ENCODE assay signal across 8 cellular contexts in the genomic region with DNA sequence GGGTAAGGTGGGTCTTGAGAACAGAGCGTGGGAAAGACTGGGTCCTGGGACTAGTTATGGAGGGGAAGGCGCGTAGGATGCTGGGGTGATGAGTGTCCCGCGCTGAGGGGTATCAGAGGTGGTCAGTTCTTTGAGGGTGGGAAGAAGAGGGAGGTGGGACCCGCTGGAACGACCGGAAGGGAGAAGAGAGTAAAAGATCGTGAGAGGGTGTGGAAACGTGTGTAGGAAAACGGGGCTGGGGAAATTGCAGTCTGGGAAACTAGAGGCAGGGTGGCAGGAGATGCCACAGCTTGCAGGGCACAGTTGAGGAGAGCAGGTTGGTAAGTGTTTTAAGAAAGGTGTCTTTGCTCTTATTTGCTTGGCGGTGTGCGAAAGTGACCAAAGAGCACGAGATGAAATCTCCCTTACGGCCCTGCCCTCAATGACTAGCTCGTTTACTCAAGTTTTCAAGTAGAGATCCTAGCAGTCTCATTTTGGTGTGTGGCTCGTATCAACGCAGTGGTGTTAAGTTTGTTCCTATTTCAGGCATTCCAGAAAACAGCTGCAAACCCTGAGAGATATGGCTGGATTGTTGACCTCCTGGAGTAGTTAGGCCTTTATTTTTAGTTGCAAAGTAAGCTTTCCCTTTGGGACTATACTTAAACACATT. TPM values are rescaled to one million over a fixed set of nuclear protein-coding genes. Genes with fewer than 3 reads are reported as not detected.
DNase-seq lines count a peak whose midpoint lies in the region; ATAC-seq, FAIRE-seq and TF ChIP-seq lines count a peak whose summit lies in the region.

No MANE protein-coding gene starts in this region.

- no peaks in the 10 kb centered on the region for H3K9me3 ChIP-seq in endodermal cell (ENCODE audit: control insufficient read depth, low read length)
- no peaks in the 10 kb centered on the region for H3K9me3 ChIP-seq in muscle layer of colon (ENCODE audit: low read length)

- H3K4me1 Mint-ChIP-seq in endodermal cell, result peaks cover 14% of the 10 kb centered on the region

- peak overlapping the region; percentile 95 for H3K4me3 Mint-ChIP-seq in endodermal cell

- H3K4me1 ChIP-seq in endodermal cell (ENCODE audit: control insufficient read depth, insufficient read depth, low read length), result no peaks in the 10 kb centered on the region
- peaks cover 19% of the 10 kb centered on the region for H3K4me1 ChIP-seq in muscle layer of colon (ENCODE audit: insufficient read depth, low read length)

- H3K27me3 ChIP-seq in endodermal cell (ENCODE audit: control insufficient read depth, insufficient read depth, low read length, poor library complexity, severe bottlenecking) (no peaks in the 10 kb centered on the region), muscle layer of colon (ENCODE audit: control insufficient read depth in 1 of 2, insufficient read depth in 2 of 2, low read length in 2 of 2) (no peaks in the 10 kb centered on the region)

- H3K9ac ChIP-seq in endodermal cell (ENCODE audit: extremely low read depth, low read length, poor library complexity, severe bottlenecking), result peak overlapping the region; percentile 68
- peak overlapping the region; percentile 99 for H3K9ac ChIP-seq in muscle layer of colon (ENCODE audit: low read length)

- H3K27ac ChIP-seq in endodermal cell (ENCODE audit: low read depth, low read length), result peak overlapping the region; percentile 51
- H3K27ac ChIP-seq in muscle layer of colon (ENCODE audit: low read depth, low read length), result peak overlapping the region; percentile 65

- DNase-seq in CD1c-positive myeloid dendritic cell (ENCODE audit: extremely low spot score) (peak; percentile 13), H54 (ENCODE audit: insufficient read length, low spot score) (peak; percentile 32), SHP77 treated with DMSO at 0.1 percent for 48 hours (lab: John Stamatoyannopoulos, UW) (peak; percentile 36), endodermal cell (no peak)

- no peaks in the 10 kb centered on the region for H3K27me3 Mint-ChIP-seq in endodermal cell (ENCODE audit: insufficient read depth)

- peak; percentile 76 for FAIRE-seq in H54 (lab: Jason Lieb, UNC)

- no peak for TF ChIP-seq CTCF in endodermal cell (conservative IDR thresholded peaks at IDR 0.05)

- ATAC-seq in GM21786 (IDR thresholded peaks at IDR 0.05; ENCODE audit: unreplicated experiment) (no peak), GM19328 (IDR thresholded peaks at IDR 0.05; ENCODE audit: unreplicated experiment) (no peak), HG03354 (IDR thresholded peaks at IDR 0.05; ENCODE audit: poor library complexity, severe bottlenecking, unreplicated experiment) (no peak)

- peaks cover 31% of the 10 kb centered on the region for H3K36me3 ChIP-seq in endodermal cell (ENCODE audit: control insufficient read depth, insufficient read depth, low read length)
- H3K36me3 ChIP-seq in muscle layer of colon (ENCODE audit: insufficient read depth, low read length), result peaks cover 12% of the 10 kb centered on the region

- peak overlapping the region; percentile 89 for H3K27ac Mint-ChIP-seq in endodermal cell

- no peaks in the 10 kb centered on the region for H3K9me3 Mint-ChIP-seq in endodermal cell

- peaks cover 28% of the 10 kb centered on the region for H3K36me3 Mint-ChIP-seq in endodermal cell (ENCODE audit: low read depth)

- 6 to 7% methylated on average over 15 to 18 of the region's 18 CpGs for WGBS in endodermal cell (ENCODE audit: insufficient coverage in 1 of 2, insufficient read length in 1 of 2), 2 experiments

- no peak for TF ChIP-seq POLR2A in H54 (IDR thresholded peaks at IDR 0.05; ENCODE audit: low read depth, low read length)

- H3K4me3 ChIP-seq in endodermal cell (ENCODE audit: low read length) (peak overlapping the region; percentile 97), muscle layer of colon (ENCODE audit: low read depth in 1 of 2, low read length in 2 of 2) (peak overlapping the region; percentile 84 to 98)

RNA-seq across cellular contexts. Expression of gene STT3A, which starts 0.6 kb away (rescaled TPM):
- total RNA-seq in endodermal cell, result 100 to 1,000 TPM; 158 to 159 TPM
- polyA plus RNA-seq in endodermal cell (2013, experiment 1 of 2), result 163 TPM
- polyA plus RNA-seq in endodermal cell (2013, experiment 2 of 2), result 132 TPM

RNA-seq across cellular contexts. Expression of gene EI24, which starts 24.0 kb away (rescaled TPM):
- 100 to 1,000 TPM; 102 to 110 TPM for total RNA-seq in endodermal cell
- polyA plus RNA-seq in endodermal cell (2013, experiment 1 of 2), result 105 TPM
- 97.5 TPM for polyA plus RNA-seq in endodermal cell (2013, experiment 2 of 2)

RNA-seq across cellular contexts. Expression of gene CHEK1, which starts 31.7 kb away (rescaled TPM):
- total RNA-seq in endodermal cell, result 100 to 1,000 TPM; 103 to 123 TPM
- polyA plus RNA-seq in endodermal cell (2013, experiment 1 of 2), result 59.6 TPM
- 62.9 TPM for polyA plus RNA-seq in endodermal cell (2013, experiment 2 of 2)
